1 cellular context compared by ENCODE assay signal in genomic region chr3:184561329-184562145, GRCh38.
TF ChIP-seq lines count a peak whose summit lies in the region.

TSS of gene EPHB3 (plus strand) at chr3:184561785. CDS start at chr3:184562236, 451 bp downstream.

TF ChIP-seq in HEK293, 187 proteins besides CTCF, POLR2A, EP300 and RAD21 (continued from another document and continues in another):
- TF ChIP-seq ZNF433 (tag by site-specific recombination; IDR thresholded peaks at IDR 0.05; ENCODE audit: low read depth) (no peak), ZNF404 (tag by site-specific recombination; IDR thresholded peaks at IDR 0.05) (no peak), BCL6B (tag by site-specific recombination; IDR thresholded peaks at IDR 0.05) (no peak), ZNF830 (tag by site-specific recombination; IDR thresholded peaks at IDR 0.05; ENCODE audit: low read depth) (no peak), KLF17 (tag by site-specific recombination; IDR thresholded peaks at IDR 0.05) (no peak), ZSCAN16 (tag by site-specific recombination; IDR thresholded peaks at IDR 0.05) (no peak), PBX3 (CRISPR knock-in tag; IDR thresholded peaks at IDR 0.05) (peak; percentile 97; the same call in 1 of the 2 replicates), HOXD13 (CRISPR knock-in tag; IDR thresholded peaks at IDR 0.05; ENCODE audit: borderline replicate concordance) (no peak), ZNF18 (tag by site-specific recombination; IDR thresholded peaks at IDR 0.05) (no peak), ZNF624 (tag by site-specific recombination; IDR thresholded peaks at IDR 0.05) (no peak), ZNF792 (tag by site-specific recombination; IDR thresholded peaks at IDR 0.05) (no peak), ZNF791 (tag by site-specific recombination; IDR thresholded peaks at IDR 0.05) (no peak), ZNF518A (tag by site-specific recombination; conservative IDR thresholded peaks at IDR 0.05; ENCODE audit: low read depth) (no peak), GLIS1 (tag by site-specific recombination; IDR thresholded peaks at IDR 0.05) (peak; percentile 74), ZNF692 (tag by site-specific recombination; IDR thresholded peaks at IDR 0.05) (no peak; the same call in 1 of the 2 replicates), ZNF341 (tag by site-specific recombination; IDR thresholded peaks at IDR 0.05; ENCODE audit: low read depth) (0 out of 2 replicates have a peak, but pooled peaks have one; percentile 23), ZNF473 (tag by site-specific recombination; IDR thresholded peaks at IDR 0.05) (no peak), KLF8 (tag by site-specific recombination; IDR thresholded peaks at IDR 0.05) (0 out of 2 replicates have a peak, but pooled peaks have one; percentile 33), ZNF19 (tag by site-specific recombination; IDR thresholded peaks at IDR 0.05; ENCODE audit: low read depth) (no peak), ZNF223 (tag by site-specific recombination; IDR thresholded peaks at IDR 0.05) (no peak), ZNF626 (tag by site-specific recombination; IDR thresholded peaks at IDR 0.05) (no peak), ZSCAN4 (tag by site-specific recombination; IDR thresholded peaks at IDR 0.05) (no peak), ZNF76 (tag by site-specific recombination; IDR thresholded peaks at IDR 0.05; ENCODE audit: borderline replicate concordance, low read depth) (no peak), SETDB1 (IDR thresholded peaks at IDR 0.05; ENCODE audit: insufficient read length, low read length) (no peak), ZSCAN18 (tag by site-specific recombination; IDR thresholded peaks at IDR 0.05) (no peak), INSM2 (tag by site-specific recombination; IDR thresholded peaks at IDR 0.05) (no peak), ZNF544 (tag by site-specific recombination; IDR thresholded peaks at IDR 0.05) (no peak), ZSCAN5A (tag by site-specific recombination; IDR thresholded peaks at IDR 0.05) (no peak), ZBTB8A (tag by site-specific recombination; IDR thresholded peaks at IDR 0.05) (0 out of 2 replicates have a peak, but pooled peaks have one; percentile 6), AEBP2 (tag by site-specific recombination; IDR thresholded peaks at IDR 0.05; ENCODE audit: borderline replicate concordance) (no peak), ZBTB11 (tag by site-specific recombination; conservative IDR thresholded peaks at IDR 0.05; ENCODE audit: low read depth) (no peak), ZNF677 (tag by site-specific recombination; IDR thresholded peaks at IDR 0.05) (no peak)
